8 cellular contexts compared by ENCODE assay signal in genomic region chr5:43396762-43397304, GRCh38. TPM values are rescaled to one million over a fixed set of nuclear protein-coding genes. Genes with fewer than 3 reads are reported as not detected.
A peak's percentile ranks its signal among the peaks of the same experiment; 100 is the strongest.
DNase-seq lines count a peak whose midpoint lies in the region; ATAC-seq and TF ChIP-seq lines count a peak whose summit lies in the region.

No MANE protein-coding gene starts in this region.

- DNase-seq in AG20443 (ENCODE audit: low spot score) (peak; percentile 75), GM19240 (ENCODE audit: insufficient read length, low spot score) (peak; percentile 50), colonic mucosa (peak; percentile 64), RKO (ENCODE audit: low spot score) (no peak)
- peak; percentile 30 for DNase-seq in stimulated activated CD8-positive, alpha-beta memory T cell treated with anti-CD3 and anti-CD28 coated beads, Interleukin-7, amount 100 ng/mL, for 24 hours (ENCODE audit: low read depth)

- H3K27me3 ChIP-seq in colonic mucosa (no peaks in the 10 kb centered on the region), mononuclear cell (ENCODE audit: insufficient read depth, low read length) (no peaks in the 10 kb centered on the region)

- H3K4me3 ChIP-seq in colonic mucosa (peak overlapping the region; percentile 39), mononuclear cell (ENCODE audit: low read length) (peak overlapping the region; percentile 65)

- peak; percentile 92 for ATAC-seq in HG03457 (IDR thresholded peaks at IDR 0.05; ENCODE audit: unreplicated experiment)
- ATAC-seq in activated CD4-positive, CD25-positive, alpha-beta regulatory T cell treated with anti-CD3 and anti-CD28 coated beads, Interleukin-2, amount 50 U/mL, for 24 hours: peak; percentile 95 to 98

- no peak for TF ChIP-seq CTCF in colonic mucosa (IDR thresholded peaks at IDR 0.05)

- H3K9me3 ChIP-seq in colonic mucosa (no peaks in the 10 kb centered on the region), mononuclear cell (ENCODE audit: low read depth, low read length) (no peaks in the 10 kb centered on the region)

- intact Hi-C loops in colonic mucosa (cut with DNase I): loop anchor here (5.0 kb wide), 1 partner anchor 70 kb away; no protein-coding TSS in a partner anchor

- H3K4me1 ChIP-seq in colonic mucosa: no peaks in the 10 kb centered on the region
- peaks cover 12% of the 10 kb centered on the region for H3K4me1 ChIP-seq in mononuclear cell (ENCODE audit: insufficient read depth, low read length)

- H3K36me3 ChIP-seq in colonic mucosa: no peaks in the 10 kb centered on the region

- H3K9ac ChIP-seq in colonic mucosa (ENCODE audit: low read depth in 2 of 2, low read length in 2 of 2): peak overlapping the region; percentile 19 to 23

- H3K27ac ChIP-seq in colonic mucosa: peak overlapping the region; percentile 43

RNA-seq across cellular contexts. Expression of gene CCL28, which starts 15.4 kb away (rescaled TPM):
- total RNA-seq in colonic mucosa: 100 to 1,000 TPM in 1 of 2 donors, 10 to 100 TPM in 1; 56.8 to 116 TPM
- total RNA-seq in mononuclear cell: 8.8 TPM
